In the genomic region with DNA sequence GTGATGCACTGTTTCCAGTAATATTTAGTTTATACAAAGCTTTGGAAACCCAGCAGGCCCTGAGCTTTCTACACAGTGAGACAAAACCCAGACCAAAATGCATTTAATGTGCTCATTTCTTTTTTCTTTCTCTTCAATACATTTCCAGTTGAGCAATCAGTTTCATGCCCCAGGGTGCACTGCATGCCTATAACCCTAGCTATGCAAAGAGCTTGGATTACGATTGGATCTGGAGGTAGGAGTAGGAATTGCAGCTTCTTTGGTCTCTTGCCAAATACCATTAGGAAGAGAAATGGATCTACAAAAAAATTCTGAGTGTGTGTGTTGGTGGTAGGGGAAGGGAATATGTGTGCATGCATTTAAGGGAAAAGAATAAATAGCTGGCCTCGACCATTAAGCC, we compare ENCODE assay signal across 15 cellular contexts.
DNase-seq lines count a peak whose midpoint lies in the region; FAIRE-seq and TF ChIP-seq lines count a peak whose summit lies in the region.
"Had no signal": no experiment of that assay in that cellular context is flagged by ENCODE, and none has a peak within 500 bp of the region (broad histone marks: within the 10 kb centered on the region; RNA-seq: fewer than 3 reads in every experiment).

No MANE protein-coding gene starts in this region.

- no peak for TF ChIP-seq POLR2A in GM12891 (IDR thresholded peaks at IDR 0.05; ENCODE audit: low read depth, low read length)

- no peak for FAIRE-seq in GM12891 (lab: Jason Lieb, UNC)
- FAIRE-seq: HepG2, kidney, TTC549 had no signal

- peak; percentile 1 for DNase-seq in NCI-H1092 treated with DMSO at 0.1 percent for 48 hours (lab: John Stamatoyannopoulos, UW)
- DNase-seq in NCI-H1092 (lab: John Stamatoyannopoulos, UW): no peak
- DNase-seq in SK-MEL-5 (ENCODE audit: low read depth, low spot score): peak; percentile 8
- peak; percentile 5 for DNase-seq in iPS DF 19.7 (ENCODE audit: low read depth, low spot score)
- peak; percentile 43 for DNase-seq in retina
- DNase-seq in superior temporal gyrus (ENCODE audit: extremely low spot score): no peak
- DNase-seq in amniotic stem cell (lab: John Stamatoyannopoulos, UW): no peak
- no peak for DNase-seq in GM12891 (ENCODE audit: insufficient read length, low spot score)
- DNase-seq: 8988T; activated CD4-positive, alpha-beta T cell treated with anti-CD3 and anti-CD28 coated beads for 48 hours; activated effector memory CD4-positive, alpha-beta T cell treated with anti-CD3 and anti-CD28 coated beads, Interleukin-2, amount 50 U/mL, for 16 hours; kidney; MG63 had no signal

- in situ Hi-C loops in SK-MEL-5 (cut with HindIII; ENCODE audit: low pct_unique_long_range_greater_than_20kb, low sequenced_read_pairs): no loop called here

TF ChIP-seq in GM12891, 5 proteins besides CTCF, POLR2A, EP300 and RAD21:
- no peak for TF ChIP-seq POLR2AphosphoS5 (IDR thresholded peaks at IDR 0.05; ENCODE audit: low read depth, low read length)
- TF ChIP-seq PAX5 (IDR thresholded peaks at IDR 0.05; ENCODE audit: insufficient read depth, low read length, severe bottlenecking): no peak
- TF ChIP-seq SPI1 (IDR thresholded peaks at IDR 0.05; ENCODE audit: low read depth, low read length): no peak
- no peak for TF ChIP-seq POU2F2 (IDR thresholded peaks at IDR 0.05; ENCODE audit: low read depth, low read length)
- no peak for TF ChIP-seq TAF1 (IDR thresholded peaks at IDR 0.05; ENCODE audit: low read depth, low read length)

Comparison
In these comparisons a context has a peak if more than half of its experiments do, and no peak if none do; other contexts are left out.
1. DNase-seq: peak in NCI-H1092 treated with DMSO at 0.1 percent for 48 hours (single experiment), SK-MEL-5 (single experiment), iPS DF 19.7 (single experiment) and retina (single experiment); none in NCI-H1092 (single experiment), superior temporal gyrus (single experiment), amniotic stem cell (single experiment) and GM12891 (single experiment).